In the genomic region with DNA sequence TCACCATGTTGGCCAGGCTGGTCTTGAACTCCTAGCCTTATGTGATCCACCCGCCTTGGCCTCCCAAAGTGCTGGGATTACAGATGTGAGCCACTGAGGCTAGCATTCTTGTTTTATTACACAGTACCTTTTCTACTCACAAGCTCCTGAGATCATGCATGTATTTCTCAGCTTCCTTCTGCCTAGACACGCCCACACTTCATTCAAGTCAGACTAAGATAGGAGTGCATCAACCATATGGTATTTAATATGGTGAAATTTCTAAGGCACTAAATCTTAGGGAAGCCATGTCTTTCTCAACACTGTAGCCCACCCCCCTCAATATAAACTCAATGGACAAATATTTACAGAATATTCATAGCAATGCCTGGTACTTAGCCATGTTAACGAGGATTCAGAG, we compare ENCODE assay signal across 18 cellular contexts.
DNase-seq lines count a peak whose midpoint lies in the region; ATAC-seq and TF ChIP-seq lines count a peak whose summit lies in the region.
"Had no signal": no experiment of that assay in that cellular context is flagged by ENCODE, and none has a peak within 500 bp of the region (broad histone marks: within the 10 kb centered on the region; RNA-seq: fewer than 3 reads in every experiment).

No MANE protein-coding gene starts in this region.

- POLR2A ChIA-PET in HEK293 (lab: Yijun Ruan, JAX), result interaction anchor here (0.5 to 1.1 kb wide), 3 partner anchors 26 to 105 kb away, joined by 3 to 4 read pairs (median 3); no protein-coding TSS in a partner anchor

- CTCF ChIA-PET in HEK293 (lab: Yijun Ruan, JAX), result interaction anchor here (0.6 to 8.9 kb wide), 9 partner anchors 12 to 1166 kb away, joined by 3 to 86 read pairs (median 3); no protein-coding TSS in a partner anchor

- no peaks in the 10 kb centered on the region for H3K9me3 ChIP-seq in HEK293 (ENCODE audit: control insufficient read depth, insufficient read depth, low read depth, low read length)
- H3K9me3 ChIP-seq in RWPE2 (ENCODE audit: severe bottlenecking), result no peaks in the 10 kb centered on the region
- H3K9me3 ChIP-seq: BE2C had no signal

- H3K4me3 ChIP-seq in HEK293 (ENCODE audit: low read depth, low read length) (no peak overlapping the region), RWPE2 (ENCODE audit: severe bottlenecking) (no peak overlapping the region), skeletal muscle cell (ENCODE audit: low read depth, low read length) (no peak overlapping the region)

- no peak for TF ChIP-seq CTCF in HEK293 (tag by site-specific recombination; IDR thresholded peaks at IDR 0.05)
- no peak for TF ChIP-seq CTCF in RWPE2 (IDR thresholded peaks at IDR 0.05; ENCODE audit: poor library complexity, severe bottlenecking)

- ATAC-seq in RWPE2 (ENCODE audit: low read depth) (peak; percentile 87), HG03159 (IDR thresholded peaks at IDR 0.05; ENCODE audit: unreplicated experiment) (no peak)
- ATAC-seq: sciatic nerve had no signal

- H3K4me1 ChIP-seq in HEK293 (ENCODE audit: control insufficient read depth, insufficient read depth, low read length) (no peaks in the 10 kb centered on the region), RWPE2 (ENCODE audit: insufficient read depth, poor library complexity, severe bottlenecking) (peaks cover 22% of the 10 kb centered on the region)
- H3K4me1 ChIP-seq: BE2C had no signal

- H3K27me3 ChIP-seq in RWPE2 (ENCODE audit: insufficient read depth, poor library complexity, severe bottlenecking), result no peaks in the 10 kb centered on the region
- H3K27me3 ChIP-seq: BE2C had no signal

- DNase-seq in RWPE2 (ENCODE audit: low spot score), result no peak
- DNase-seq in fibroblast of peridontal ligament (ENCODE audit: extremely low read depth), result peak; percentile 4
- peak; percentile 8 for DNase-seq in skeletal muscle cell (ENCODE audit: low read depth)
- DNase-seq in AG08396 (ENCODE audit: low spot score), result no peak
- no peak for DNase-seq in GOT3 (lab: John Stamatoyannopoulos, UW)
- no peak for DNase-seq in NCI-H526 treated with DMSO at 0.1 percent for 48 hours (lab: John Stamatoyannopoulos, UW)
- DNase-seq: activated CD4-positive, alpha-beta T cell treated with anti-CD3 and anti-CD28 coated beads, Interleukin-2, amount 50 U/mL, for 4 hours; activated naive CD4-positive, alpha-beta T cell treated with Interleukin-2 at 50 U/mL for 16 hours; aorta; BE2C; H7; NCI-H187 treated with DMSO at 0.1 percent for 48 hours; SIG-M5; T-helper 1 cell had no signal

- H3K27ac ChIP-seq in HEK293 (ENCODE audit: extremely low read depth, low read depth, low read length), result no peak overlapping the region
- H3K27ac ChIP-seq in RWPE2 (ENCODE audit: poor library complexity, severe bottlenecking), result peak overlapping the region; percentile 71
- H3K27ac ChIP-seq: HL-60 had no signal

- H3K36me3 ChIP-seq in HEK293 (ENCODE audit: control insufficient read depth in 2 of 2, insufficient read depth in 1 of 2, low read length in 2 of 2) (no peaks in the 10 kb centered on the region), RWPE2 (ENCODE audit: low read depth) (no peaks in the 10 kb centered on the region)
- H3K36me3 ChIP-seq: BE2C had no signal

TF ChIP-seq in HEK293, 187 proteins besides CTCF, POLR2A, EP300 and RAD21:
- TF ChIP-seq KLF9 (tag by site-specific recombination; IDR thresholded peaks at IDR 0.05; ENCODE audit: low read depth), result peak; percentile 55
- TF ChIP-seq ZFHX2 (tag by site-specific recombination; conservative IDR thresholded peaks at IDR 0.05), result peak; percentile 26; the same call in 1 of the 2 replicates
- peak; percentile 80 for TF ChIP-seq KLF10 (tag by site-specific recombination; IDR thresholded peaks at IDR 0.05)
- TF ChIP-seq KLF1 (tag by site-specific recombination; IDR thresholded peaks at IDR 0.05), result no peak
- no peak for TF ChIP-seq ZNF133 (tag by site-specific recombination; IDR thresholded peaks at IDR 0.05)

Comparison
In these comparisons a context has a peak if more than half of its experiments do, and no peak if none do; other contexts are left out.
1. DNase-seq: peak in fibroblast of peridontal ligament (single experiment) and skeletal muscle cell (single experiment); none in RWPE2 (single experiment), AG08396 (single experiment), GOT3 (single experiment) and NCI-H526 treated with DMSO at 0.1 percent for 48 hours (single experiment).